2 cellular contexts compared by ENCODE assay signal in genomic region chr2:126220336-126220735, GRCh38.
TF ChIP-seq lines count a peak whose summit lies in the region.

No MANE protein-coding gene starts in this region.

TF ChIP-seq in liver, 16 proteins besides CTCF, POLR2A, EP300 and RAD21 (continued from another document):
- no peak for TF ChIP-seq REST (IDR thresholded peaks at IDR 0.05)
- peak in 1 of 2 donors; percentile 16 for TF ChIP-seq RXRA (IDR thresholded peaks at IDR 0.05)
- no peak for TF ChIP-seq HNF4G (IDR thresholded peaks at IDR 0.05)
- peak in 1 of 2 donors; percentile 25 for TF ChIP-seq JUND (IDR thresholded peaks at IDR 0.05)

TF ChIP-seq in HepG2, 621 proteins besides CTCF, POLR2A, EP300 and RAD21 (continued from another document):
- no peak for TF ChIP-seq REST (IDR thresholded peaks at IDR 0.05; ENCODE audit: borderline replicate concordance in 1 of 2, low read depth in 1 of 2, low read length in 2 of 2)
